ENCODE assay signal across 8 cellular contexts in the genomic region with DNA sequence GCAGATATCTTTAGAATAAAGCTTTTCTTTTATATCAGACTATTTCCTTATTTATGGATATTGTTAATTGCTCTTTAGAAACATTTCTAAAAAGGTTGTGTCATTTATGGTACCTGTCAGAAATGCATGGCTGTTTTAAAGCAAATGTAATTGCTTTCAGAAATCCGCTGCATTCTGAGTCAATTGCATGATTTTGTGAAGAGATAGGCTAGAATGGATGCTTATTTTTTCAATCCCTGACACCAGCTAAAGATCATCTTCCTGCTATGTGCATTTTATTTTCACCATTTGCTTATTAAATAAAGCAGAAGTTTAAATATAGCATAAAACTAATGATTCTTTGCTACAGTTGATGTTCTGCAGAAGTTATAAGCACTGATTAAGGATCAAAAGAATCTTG.
"Had no signal": no experiment of that assay in that cellular context is flagged by ENCODE, and none has a peak within 500 bp of the region (broad histone marks: within the 10 kb centered on the region; RNA-seq: fewer than 3 reads in every experiment).

No MANE protein-coding gene starts in this region.

- H3K4me3 ChIP-seq: GM12878 had no signal

- FAIRE-seq: G401.6, GM12878, GM12891, GM12892, GM18507, GM19239 had no signal

- DNase-seq: GDM1, GF-D8 had no signal

- ATAC-seq: GM12878 had no signal
